In the genomic region with DNA sequence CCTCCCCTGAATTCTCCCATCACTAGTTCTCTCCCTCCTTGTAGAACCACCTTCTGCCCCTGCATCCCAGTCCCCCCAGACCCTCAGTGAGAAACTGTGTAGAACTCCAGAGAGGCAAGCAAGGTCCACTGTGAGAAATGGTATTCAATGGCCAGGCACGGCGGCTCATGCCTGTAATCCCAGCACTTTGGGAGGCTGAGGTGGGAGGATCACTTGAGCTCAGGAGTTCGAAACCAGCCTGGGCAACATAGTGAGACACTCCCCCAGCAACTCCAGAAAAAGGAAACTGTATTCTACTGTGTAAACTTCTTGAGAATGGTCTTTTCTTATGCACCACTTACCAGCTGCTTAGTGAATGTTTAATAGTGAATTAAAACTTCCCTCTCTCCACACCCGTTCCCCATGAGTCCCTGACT, we compare ENCODE assay signal across 13 cellular contexts. TPM values are rescaled to one million over a fixed set of nuclear protein-coding genes. Genes with fewer than 3 reads are reported as not detected.
DNase-seq lines count a peak whose midpoint lies in the region; ATAC-seq, FAIRE-seq and TF ChIP-seq lines count a peak whose summit lies in the region.
"Had no signal": no experiment of that assay in that cellular context is flagged by ENCODE, and none has a peak within 500 bp of the region (broad histone marks: within the 10 kb centered on the region; RNA-seq: fewer than 3 reads in every experiment).

No MANE protein-coding gene starts in this region.

- TF ChIP-seq CTCF in OCI-LY1 (IDR thresholded peaks at IDR 0.05; ENCODE audit: low read length) (no peak), upper lobe of right lung (IDR thresholded peaks at IDR 0.05) (no peak), D721Med (IDR thresholded peaks at IDR 0.05; ENCODE audit: insufficient read depth, missing control alignments) (no peak), GM13976 (IDR thresholded peaks at IDR 0.05; ENCODE audit: borderline replicate concordance, control extremely low read depth, extremely low read depth, insufficient read depth, missing control alignments) (no peak)

- H3K36me3 ChIP-seq in OCI-LY1 (ENCODE audit: insufficient read depth, low read length) (no peaks in the 10 kb centered on the region; the same call in 1 of the 2 replicates), upper lobe of right lung (no peaks in the 10 kb centered on the region)
- H3K36me3 ChIP-seq: SJSA1 had no signal

- in situ Hi-C loops in GM13976 (cut with MboI; ENCODE audit: low sequenced_read_pairs, unreplicated experiment), result no loop called here

- H3K9me2 ChIP-seq in OCI-LY1 (ENCODE audit: low read depth, low read length), result no peaks in the 10 kb centered on the region

- peak in 1 of 2 donors; percentile 15 for ATAC-seq in activated naive CD4-positive, alpha-beta T cell treated with anti-CD3 and anti-CD28 coated beads, Interleukin-2, amount 50 U/mL, for 72 hours
- peak; percentile 8 for ATAC-seq in HG02885 (IDR thresholded peaks at IDR 0.05; ENCODE audit: poor library complexity, unreplicated experiment)
- no peak for ATAC-seq in upper lobe of right lung
- ATAC-seq in GM18520 (IDR thresholded peaks at IDR 0.05; ENCODE audit: unreplicated experiment), result no peak

- peak overlapping the region; percentile 38 for H3K27ac ChIP-seq in OCI-LY1 (ENCODE audit: low read depth, low read length, poor library complexity, severe bottlenecking)
- H3K27ac ChIP-seq in upper lobe of right lung, result peak overlapping the region; percentile 71
- H3K27ac ChIP-seq: SJSA1 had no signal

- H3K4me1 ChIP-seq in OCI-LY1 (ENCODE audit: insufficient read depth, low read length, severe bottlenecking), result peaks cover 25% of the 10 kb centered on the region
- H3K4me1 ChIP-seq in upper lobe of right lung, result peaks cover 4% of the 10 kb centered on the region
- H3K4me1 ChIP-seq: SJSA1 had no signal

- H3K27ac Mint-ChIP-seq in activated naive CD4-positive, alpha-beta T cell treated with anti-CD3 and anti-CD28 coated beads, Interleukin-2, amount 50 U/mL, for 72 hours, result peak overlapping the region; percentile 40 to 73

- intact Hi-C loops in upper lobe of right lung (cut with DNase I), result no loop called here

- no peak overlapping the region for H2AFZ ChIP-seq in OCI-LY1 (ENCODE audit: low read length)

- peaks cover 12 to 23% of the 10 kb centered on the region in 2 donors for H3K36me3 Mint-ChIP-seq in activated naive CD4-positive, alpha-beta T cell treated with anti-CD3 and anti-CD28 coated beads, Interleukin-2, amount 50 U/mL, for 72 hours

- FAIRE-seq in D721Med (lab: Jason Lieb, UNC), result no peak

- no peaks in the 10 kb centered on the region for H3K79me2 ChIP-seq in OCI-LY1 (ENCODE audit: insufficient read depth, low read length)

- peaks cover 6 to 13% of the 10 kb centered on the region in 2 donors for H3K9me3 Mint-ChIP-seq in activated naive CD4-positive, alpha-beta T cell treated with anti-CD3 and anti-CD28 coated beads, Interleukin-2, amount 50 U/mL, for 72 hours

- H3K27me3 ChIP-seq in OCI-LY1 (ENCODE audit: insufficient read depth, low read length) (no peaks in the 10 kb centered on the region; the same call in 1 of the 2 replicates), upper lobe of right lung (no peaks in the 10 kb centered on the region)
- H3K27me3 ChIP-seq: SJSA1 had no signal

- H3K4me3 ChIP-seq in OCI-LY1 (ENCODE audit: low read depth, low read length, poor library complexity, severe bottlenecking) (no peak overlapping the region), upper lobe of right lung (no peak overlapping the region)
- H3K4me3 ChIP-seq: SJSA1, smooth muscle cell had no signal

- H4K20me1 ChIP-seq in OCI-LY1 (ENCODE audit: insufficient read depth, low read length), result no peaks in the 10 kb centered on the region

- H3F3A ChIP-seq in OCI-LY1 (ENCODE audit: insufficient read depth, low read length), result no peaks in the 10 kb centered on the region

- H3K4me2 ChIP-seq in OCI-LY1 (ENCODE audit: low read length), result peak overlapping the region; percentile 18; the same call in 1 of the 2 replicates
- H3K4me2 ChIP-seq: smooth muscle cell had no signal

- no peak for DNase-seq in activated naive CD4-positive, alpha-beta T cell treated with anti-CD3 and anti-CD28 coated beads, Interleukin-2, amount 50 U/mL, for 72 hours (ENCODE audit: low spot score in 2 of 2)
- no peak for DNase-seq in activated naive CD4-positive, alpha-beta T cell treated with Interleukin-2 at 50 U/mL for 16 hours
- no peak for DNase-seq in upper lobe of right lung
- no peak for DNase-seq in D721Med (ENCODE audit: insufficient read length, low spot score)
- no peak for DNase-seq in GM13976 (ENCODE audit: low spot score)
- DNase-seq: activated CD8-positive, alpha-beta memory T cell treated with anti-CD3 and anti-CD28 coated beads, Interleukin-2, amount 50 U/mL, for 4 hours; H7; NCI-H345 had no signal

- peaks cover 7% of the 10 kb centered on the region; the same call in 1 of the 2 replicates for H3K9me3 ChIP-seq in OCI-LY1 (ENCODE audit: low read length)
- no peaks in the 10 kb centered on the region for H3K9me3 ChIP-seq in upper lobe of right lung
- H3K9me3 ChIP-seq: SJSA1 had no signal

- H3K9ac ChIP-seq in OCI-LY1 (ENCODE audit: low read length), result no peak overlapping the region

RNA-seq across cellular contexts. Expression of gene CD83, which starts 8.2 kb away (rescaled TPM):
- total RNA-seq in activated naive CD4-positive, alpha-beta T cell treated with anti-CD3 and anti-CD28 coated beads, Interleukin-2, amount 50 U/mL, for 72 hours, result 10 to 100 TPM in 1 of 2 donors, 1 to 10 TPM in 1; 8.9 to 13.8 TPM
- 26.0 TPM for total RNA-seq in upper lobe of right lung
